In the genomic region with DNA sequence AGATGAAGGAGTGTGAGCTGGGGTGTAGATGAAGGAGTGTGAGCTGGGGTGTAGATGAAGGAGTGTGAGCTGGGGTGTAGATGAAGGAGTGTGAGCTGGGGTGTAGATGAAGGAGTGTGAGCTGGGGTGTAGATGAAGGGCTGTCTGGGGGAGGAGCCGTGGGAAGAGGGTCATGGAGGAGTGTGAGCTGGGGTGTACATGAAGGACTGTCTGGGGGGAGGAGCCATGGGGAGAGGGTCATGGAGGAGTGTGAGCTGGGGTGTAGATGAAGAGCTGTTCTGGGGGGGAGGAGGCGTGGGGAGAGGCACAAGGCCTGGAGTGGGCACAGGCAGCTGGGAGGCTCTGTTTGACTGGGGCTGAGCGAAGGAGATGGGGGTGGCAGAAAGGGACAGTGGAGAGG, we compare ENCODE assay signal across 7 cellular contexts. TPM values are rescaled to one million over a fixed set of nuclear protein-coding genes. Genes with fewer than 3 reads are reported as not detected.
A peak's percentile ranks its signal among the peaks of the same experiment; 100 is the strongest.
DNase-seq lines count a peak whose midpoint lies in the region; ATAC-seq and TF ChIP-seq lines count a peak whose summit lies in the region.
"Not testable (repeated sequence)": the region's sequence is repeated elsewhere in the genome, so short reads cannot be mapped to it uniquely, and the experiment has no call there.

No MANE protein-coding gene starts in this region.

- H3K27ac Mint-ChIP-seq in activated CD4-positive, alpha-beta T cell treated with anti-CD3 and anti-CD28 coated beads, Interleukin-2, amount 10 ng/mL, durations not matched to agents 24 days and 14 days: peak overlapping the region; percentile 54
- peak overlapping the region; percentile 18 for H3K27ac Mint-ChIP-seq in activated T-cell treated with anti-CD3 and anti-CD28 coated beads, Interleukin-2, amount 50 U/mL, for 24 hours
- H3K27ac Mint-ChIP-seq in activated naive CD8-positive, alpha-beta T cell treated with anti-CD3 and anti-CD28 coated beads, Interleukin-2, amount 10 ng/mL, durations not matched to agents 7 days and 5 days: peak overlapping the region; percentile 49
- peak overlapping the region; percentile 8 to 74 (median 36) for H3K27ac Mint-ChIP-seq in immature natural killer cell
- peak overlapping the region; percentile 92 for H3K27ac Mint-ChIP-seq in stimulated activated effector memory CD8-positive, alpha-beta T cell treated with anti-CD3 and anti-CD28 coated beads, Interleukin-12 subunit alpha, Interleukin-12 subunit beta, amount 100 ng/mL, for 72 hours

- not testable (repeated sequence) for H3K4me1 ChIP-seq in HEK293 (ENCODE audit: control insufficient read depth, insufficient read depth, low read length)
- peaks cover 19% of the 10 kb centered on the region for H3K4me1 ChIP-seq in osteoblast (ENCODE audit: insufficient read depth, low read length)

- H3K36me3 Mint-ChIP-seq in activated CD4-positive, alpha-beta T cell treated with anti-CD3 and anti-CD28 coated beads, Interleukin-2, amount 10 ng/mL, durations not matched to agents 24 days and 14 days (ENCODE audit: low read depth): peaks cover 40% of the 10 kb centered on the region
- peaks cover 55% of the 10 kb centered on the region for H3K36me3 Mint-ChIP-seq in activated T-cell treated with anti-CD3 and anti-CD28 coated beads, Interleukin-2, amount 50 U/mL, for 24 hours (ENCODE audit: low read depth)
- peaks cover 15% of the 10 kb centered on the region for H3K36me3 Mint-ChIP-seq in activated naive CD8-positive, alpha-beta T cell treated with anti-CD3 and anti-CD28 coated beads, Interleukin-2, amount 10 ng/mL, durations not matched to agents 7 days and 5 days
- peaks cover 4 to 13% (median 12%) of the 10 kb centered on the region in 3 donors for H3K36me3 Mint-ChIP-seq in immature natural killer cell
- H3K36me3 Mint-ChIP-seq in stimulated activated effector memory CD8-positive, alpha-beta T cell treated with anti-CD3 and anti-CD28 coated beads, Interleukin-12 subunit alpha, Interleukin-12 subunit beta, amount 100 ng/mL, for 72 hours: peaks cover 97% of the 10 kb centered on the region

- H3K27me3 Mint-ChIP-seq in activated CD4-positive, alpha-beta T cell treated with anti-CD3 and anti-CD28 coated beads, Interleukin-2, amount 10 ng/mL, durations not matched to agents 24 days and 14 days; activated T-cell treated with anti-CD3 and anti-CD28 coated beads, Interleukin-2, amount 50 U/mL, for 24 hours; activated naive CD8-positive, alpha-beta T cell treated with anti-CD3 and anti-CD28 coated beads, Interleukin-2, amount 10 ng/mL, durations not matched to agents 7 days and 5 days: not testable (repeated sequence)
- peaks cover 0 to 11% (median 8%) of the 10 kb centered on the region in 3 donors for H3K27me3 Mint-ChIP-seq in immature natural killer cell (ENCODE audit: low read depth in 3 of 3)

- not testable (repeated sequence) for H4K20me1 ChIP-seq in osteoblast (ENCODE audit: insufficient read depth, low read length)

- not testable (repeated sequence) for H3K27ac ChIP-seq in HEK293 (ENCODE audit: extremely low read depth, low read depth, low read length); osteoblast (ENCODE audit: low read depth, low read length)

- H3K27me3 ChIP-seq in osteoblast (ENCODE audit: insufficient read depth, low read length): not testable (repeated sequence)

- POLR2A ChIA-PET in HEK293 (lab: Yijun Ruan, JAX): not testable (repeated sequence)
- POLR2A ChIA-PET in activated naive CD8-positive, alpha-beta T cell treated with anti-CD3 and anti-CD28 coated beads, Interleukin-2, amount 10 ng/mL, durations not matched to agents 7 days and 5 days (lab: Charles Lee): interaction anchor here (0.6 to 0.7 kb wide), 2 partner anchors 29 to 1359 kb away, joined by 3 read pairs; no protein-coding TSS in a partner anchor

- CTCF ChIA-PET in HEK293 (lab: Yijun Ruan, JAX): interaction anchor here (0.9 to 6.3 kb wide), 6 partner anchors 10 to 272 kb away, joined by 4 to 81 read pairs (median 6); no protein-coding TSS in a partner anchor

- peaks cover 38% of the 10 kb centered on the region for H3K4me1 Mint-ChIP-seq in activated CD4-positive, alpha-beta T cell treated with anti-CD3 and anti-CD28 coated beads, Interleukin-2, amount 10 ng/mL, durations not matched to agents 24 days and 14 days
- H3K4me1 Mint-ChIP-seq in activated T-cell treated with anti-CD3 and anti-CD28 coated beads, Interleukin-2, amount 50 U/mL, for 24 hours (ENCODE audit: low read depth): peaks cover 36% of the 10 kb centered on the region
- H3K4me1 Mint-ChIP-seq in activated naive CD8-positive, alpha-beta T cell treated with anti-CD3 and anti-CD28 coated beads, Interleukin-2, amount 10 ng/mL, durations not matched to agents 7 days and 5 days: peaks cover 23% of the 10 kb centered on the region
- peaks cover 26 to 39% of the 10 kb centered on the region in 2 donors for H3K4me1 Mint-ChIP-seq in immature natural killer cell
- H3K4me1 Mint-ChIP-seq in stimulated activated effector memory CD8-positive, alpha-beta T cell treated with anti-CD3 and anti-CD28 coated beads, Interleukin-12 subunit alpha, Interleukin-12 subunit beta, amount 100 ng/mL, for 72 hours: peaks cover 55% of the 10 kb centered on the region

- H3K79me2 ChIP-seq in osteoblast (ENCODE audit: insufficient read depth, low read length): not testable (repeated sequence)

- not testable (repeated sequence) for H2AFZ ChIP-seq in osteoblast (ENCODE audit: low read length)

- TF ChIP-seq CTCF in HEK293 (tag by site-specific recombination; IDR thresholded peaks at IDR 0.05); osteoblast (IDR thresholded peaks at IDR 0.05; ENCODE audit: extremely low read depth, low read depth, low read length): not testable (repeated sequence)

- not testable (repeated sequence) for ATAC-seq in activated naive CD8-positive, alpha-beta T cell treated with anti-CD3 and anti-CD28 coated beads, Interleukin-2, amount 10 ng/mL, durations not matched to agents 7 days and 5 days (ENCODE audit: low read depth); stimulated activated effector memory CD8-positive, alpha-beta T cell treated with anti-CD3 and anti-CD28 coated beads, Interleukin-12 subunit alpha, Interleukin-12 subunit beta, amount 100 ng/mL, for 72 hours

- not testable (repeated sequence) for H3K9me3 Mint-ChIP-seq in activated CD4-positive, alpha-beta T cell treated with anti-CD3 and anti-CD28 coated beads, Interleukin-2, amount 10 ng/mL, durations not matched to agents 24 days and 14 days; activated T-cell treated with anti-CD3 and anti-CD28 coated beads, Interleukin-2, amount 50 U/mL, for 24 hours; activated naive CD8-positive, alpha-beta T cell treated with anti-CD3 and anti-CD28 coated beads, Interleukin-2, amount 10 ng/mL, durations not matched to agents 7 days and 5 days; immature natural killer cell; stimulated activated effector memory CD8-positive, alpha-beta T cell treated with anti-CD3 and anti-CD28 coated beads, Interleukin-12 subunit alpha, Interleukin-12 subunit beta, amount 100 ng/mL, for 72 hours

- not testable (repeated sequence) for H3K4me3 Mint-ChIP-seq in activated CD4-positive, alpha-beta T cell treated with anti-CD3 and anti-CD28 coated beads, Interleukin-2, amount 10 ng/mL, durations not matched to agents 24 days and 14 days; activated T-cell treated with anti-CD3 and anti-CD28 coated beads, Interleukin-2, amount 50 U/mL, for 24 hours; activated naive CD8-positive, alpha-beta T cell treated with anti-CD3 and anti-CD28 coated beads, Interleukin-2, amount 10 ng/mL, durations not matched to agents 7 days and 5 days; immature natural killer cell; stimulated activated effector memory CD8-positive, alpha-beta T cell treated with anti-CD3 and anti-CD28 coated beads, Interleukin-12 subunit alpha, Interleukin-12 subunit beta, amount 100 ng/mL, for 72 hours

- intact Hi-C loops in activated CD4-positive, alpha-beta T cell treated with anti-CD3 and anti-CD28 coated beads, Interleukin-2, amount 10 ng/mL, durations not matched to agents 24 days and 14 days (cut with micrococcal nuclease): loop anchor here (5.0 kb wide), 1 partner anchor 66 kb away; no protein-coding TSS in a partner anchor

- H3K36me3 ChIP-seq in HEK293 (ENCODE audit: control insufficient read depth in 2 of 2, insufficient read depth in 1 of 2, low read length in 2 of 2); osteoblast (ENCODE audit: insufficient read depth, low read length): not testable (repeated sequence)

- DNase-seq in activated CD4-positive, alpha-beta T cell treated with anti-CD3 and anti-CD28 coated beads, Interleukin-2, amount 10 ng/mL, durations not matched to agents 24 days and 14 days; activated naive CD8-positive, alpha-beta T cell treated with anti-CD3 and anti-CD28 coated beads, Interleukin-2, amount 10 ng/mL, durations not matched to agents 7 days and 5 days; immature natural killer cell; stimulated activated effector memory CD8-positive, alpha-beta T cell treated with anti-CD3 and anti-CD28 coated beads, Interleukin-12 subunit alpha, Interleukin-12 subunit beta, amount 100 ng/mL, for 72 hours (ENCODE audit: low spot score in 2 of 2): not testable (repeated sequence)
- peak; percentile 23 for DNase-seq in activated T-cell treated with anti-CD3 and anti-CD28 coated beads, Interleukin-2, amount 50 U/mL, for 24 hours
- DNase-seq in osteoblast (ENCODE audit: insufficient read length, low spot score, missing footprints): peak; percentile 22

- not testable (repeated sequence) for H3K4me3 ChIP-seq in HEK293 (ENCODE audit: low read depth, low read length); osteoblast (ENCODE audit: insufficient read depth, low read length)

- not testable (repeated sequence) for H3K4me2 ChIP-seq in osteoblast (ENCODE audit: insufficient read depth, low read length)

- not testable (repeated sequence) for H3K9me3 ChIP-seq in HEK293 (ENCODE audit: control insufficient read depth, insufficient read depth, low read depth, low read length); osteoblast (ENCODE audit: low read depth, low read length)

RNA-seq across cellular contexts. Expression of a gene that starts 51.4 kb away (rescaled TPM):
- total RNA-seq in activated CD4-positive, alpha-beta T cell treated with anti-CD3 and anti-CD28 coated beads, Interleukin-2, amount 10 ng/mL, durations not matched to agents 24 days and 14 days: 102 and 106 TPM in 2 replicates
- 10 to 100 TPM; 65.3 to 71.7 TPM for total RNA-seq in activated naive CD8-positive, alpha-beta T cell treated with anti-CD3 and anti-CD28 coated beads, Interleukin-2, amount 10 ng/mL, durations not matched to agents 7 days and 5 days
- 10 to 100 TPM; 45.4 to 56.5 (median 52.0) TPM for polyA plus RNA-seq in immature natural killer cell
- total RNA-seq in osteoblast: 1.5 and 2.2 TPM in 2 replicates

RNA-seq across cellular contexts. Expression of a gene that starts 56.7 kb away (rescaled TPM):
- total RNA-seq in activated CD4-positive, alpha-beta T cell treated with anti-CD3 and anti-CD28 coated beads, Interleukin-2, amount 10 ng/mL, durations not matched to agents 24 days and 14 days: 103 and 110 TPM in 2 replicates
- total RNA-seq in activated naive CD8-positive, alpha-beta T cell treated with anti-CD3 and anti-CD28 coated beads, Interleukin-2, amount 10 ng/mL, durations not matched to agents 7 days and 5 days: 100 to 1,000 TPM in 1 of 2 experiments, 10 to 100 TPM in 1; 99.9 to 102 TPM
- polyA plus RNA-seq in immature natural killer cell: 100 to 1,000 TPM in 2 of 3 donors, 10 to 100 TPM in 1; 94.2 to 141 (median 119) TPM
- 54.3 and 70.4 TPM in 2 replicates for total RNA-seq in osteoblast

Comparison
In these comparisons a context has a peak if more than half of its experiments do, and no peak if none do; other contexts are left out.
1. H3K27ac Mint-ChIP-seq: peak in every context shown above with its lines; median percentile 92 in stimulated activated effector memory CD8-positive, alpha-beta T cell treated with anti-CD3 and anti-CD28 coated beads, Interleukin-12 subunit alpha, Interleukin-12 subunit beta, amount 100 ng/mL, for 72 hours; 54 in activated CD4-positive, alpha-beta T cell treated with anti-CD3 and anti-CD28 coated beads, Interleukin-2, amount 10 ng/mL, durations not matched to agents 24 days and 14 days; 49 in activated naive CD8-positive, alpha-beta T cell treated with anti-CD3 and anti-CD28 coated beads, Interleukin-2, amount 10 ng/mL, durations not matched to agents 7 days and 5 days; 36 in immature natural killer cell; 18 in activated T-cell treated with anti-CD3 and anti-CD28 coated beads, Interleukin-2, amount 50 U/mL, for 24 hours.
2. RNA of a gene that starts 51.4 kb away (total RNA-seq): 102 to 106 TPM in activated CD4-positive, alpha-beta T cell treated with anti-CD3 and anti-CD28 coated beads, Interleukin-2, amount 10 ng/mL, durations not matched to agents 24 days and 14 days and 65.3 to 71.7 TPM in activated naive CD8-positive, alpha-beta T cell treated with anti-CD3 and anti-CD28 coated beads, Interleukin-2, amount 10 ng/mL, durations not matched to agents 7 days and 5 days; 1.5 to 2.2 TPM in osteoblast; every median in the first group is over 10 times any median in the second.